Comparison of ENCODE assay signal across 8 cellular contexts in the genomic region with DNA sequence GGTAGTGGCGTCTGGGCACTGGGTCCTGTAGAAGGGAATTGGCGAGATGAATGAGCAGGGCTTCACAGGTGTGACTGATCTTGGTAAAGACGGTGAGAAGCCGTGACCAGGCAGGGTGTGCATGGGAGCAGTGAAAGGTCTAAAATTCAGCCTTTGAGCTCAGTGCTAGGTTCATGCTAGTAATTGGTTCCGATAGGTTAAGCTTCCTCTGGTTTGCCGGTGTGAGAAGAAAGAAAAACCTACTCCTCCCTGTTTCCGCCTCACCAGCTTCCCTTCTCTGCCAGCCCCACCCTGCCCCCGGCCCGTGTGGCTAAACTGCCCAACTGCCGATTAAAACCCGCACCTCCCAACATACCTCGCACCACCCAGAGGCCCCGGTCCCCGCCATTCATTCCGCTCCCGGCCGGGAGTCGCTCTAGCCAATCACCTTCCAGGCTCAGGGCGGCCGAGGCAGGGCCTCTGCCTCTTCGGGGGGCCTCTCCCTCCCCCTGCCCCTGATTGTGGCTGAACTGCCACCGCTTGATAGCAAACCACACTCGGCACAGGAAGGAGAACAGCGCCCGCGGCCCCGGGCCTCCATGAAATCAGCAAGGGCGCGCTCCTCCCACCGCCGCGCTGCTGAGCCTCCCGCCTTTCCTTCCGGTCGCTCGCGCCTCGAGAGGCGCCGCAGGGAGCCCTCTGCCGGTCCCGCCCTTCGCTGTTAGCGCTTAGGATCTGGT. TPM values are rescaled to one million over a fixed set of nuclear protein-coding genes. Genes with fewer than 3 reads are reported as not detected.
DNase-seq lines count a peak whose midpoint lies in the region; ATAC-seq, FAIRE-seq and TF ChIP-seq lines count a peak whose summit lies in the region.

No MANE protein-coding gene starts in this region.

- peak; percentile 86 for DNase-seq in GM12892 (ENCODE audit: insufficient read length)
- peak; percentile 86 for DNase-seq in NCI-H146 treated with DMSO at 0.1 percent for 48 hours (lab: John Stamatoyannopoulos, UW; ENCODE audit: unreplicated experiment)
- peak; percentile 79 to 93 (median 88) for DNase-seq in T-cell
- DNase-seq in amniotic epithelial cell (ENCODE audit: low read depth): peak; percentile 56
- peak; percentile 74 for DNase-seq in right atrium auricular region (ENCODE audit: low spot score)
- peak; percentile 85 to 89 for DNase-seq in psoas muscle
- DNase-seq in urothelium cell line (ENCODE audit: low spot score): peak; percentile 89

- H3K36me3 Mint-ChIP-seq in T-cell: no peaks in the 10 kb centered on the region

- peak; percentile 77 for TF ChIP-seq POLR2A in GM12892 (IDR thresholded peaks at IDR 0.05; ENCODE audit: low read depth, low read length)

- H3K27ac ChIP-seq in right atrium auricular region: peak overlapping the region; percentile 69 to 81
- H3K27ac ChIP-seq in psoas muscle: peak overlapping the region; percentile 69

- CTCF ChIA-PET in T-cell (lab: Charles Lee): interaction anchor here (0.7 to 1.4 kb wide), 9 partner anchors 9 to 64 kb away, joined by 3 to 19 read pairs (median 3); a partner anchor contains a TSS

- ATAC-seq in HG02870 (IDR thresholded peaks at IDR 0.05; ENCODE audit: unreplicated experiment) (peak; percentile 51), T-cell (replicated peaks in 1 of 4) (peak; percentile 86 to 89 (median 88)), psoas muscle (peak; percentile 92 to 99 (median 94))

- H3K9me3 ChIP-seq in right atrium auricular region: no peaks in the 10 kb centered on the region
- no peaks in the 10 kb centered on the region for H3K9me3 ChIP-seq in psoas muscle

- peak overlapping the region; percentile 95 to 98 for H3K27ac Mint-ChIP-seq in T-cell

- POLR2A ChIA-PET in T-cell (lab: Charles Lee): interaction anchor here (0.6 to 1.2 kb wide), 4 partner anchors 9 to 79 kb away, joined by 3 to 4 read pairs (median 3); no protein-coding TSS in a partner anchor

- no peaks in the 10 kb centered on the region for H3K27me3 Mint-ChIP-seq in T-cell

- H3K4me3 Mint-ChIP-seq in T-cell: peak overlapping the region; percentile 81 to 88 (median 86)

- peaks cover 56 to 64% (median 63%) of the 10 kb centered on the region in 3 donors for H3K4me1 Mint-ChIP-seq in T-cell

- TF ChIP-seq CTCF in right atrium auricular region (IDR thresholded peaks at IDR 0.05) (peak in 1 of 2 donors; percentile 69), psoas muscle (IDR thresholded peaks at IDR 0.05) (peak; percentile 41)

- peak; percentile 86 for FAIRE-seq in GM12892 (lab: Jason Lieb, UNC)
- no peak for FAIRE-seq in urothelium cell line (lab: Jason Lieb, UNC)

- H3K9me3 Mint-ChIP-seq in T-cell: no peaks in the 10 kb centered on the region

- peak overlapping the region; percentile 45 to 67 for H3K4me3 ChIP-seq in right atrium auricular region
- H3K4me3 ChIP-seq in psoas muscle: peak overlapping the region; percentile 77

- H3K4me1 ChIP-seq in right atrium auricular region (peaks cover 0 to 13% of the 10 kb centered on the region in 2 donors), psoas muscle (peaks cover 6% of the 10 kb centered on the region)

- H3K36me3 ChIP-seq in right atrium auricular region: no peaks in the 10 kb centered on the region
- no peaks in the 10 kb centered on the region for H3K36me3 ChIP-seq in psoas muscle (ENCODE audit: insufficient read depth in 1 of 2, low read depth in 1 of 2)

- intact Hi-C loops in psoas muscle (cut with DNase I): loop anchor here (2.0 to 10.0 kb wide), 2 partner anchors 95 to 97 kb away; no protein-coding TSS in a partner anchor

- 2 to 3% (median 2%) methylated on average over 35 to 44 of the region's 44 CpGs for WGBS in psoas muscle, 3 donors

- H3K27me3 ChIP-seq in right atrium auricular region (no peaks in the 10 kb centered on the region), psoas muscle (ENCODE audit: insufficient read depth in 3 of 3, low read length in 2 of 3) (peaks cover 0 to 10% (median 0%) of the 10 kb centered on the region in 3 donors)

RNA-seq across cellular contexts. Expression of a gene that starts 7.3 kb away (rescaled TPM):
- polyA plus RNA-seq in GM12892 (2012; ENCODE audit: missing spikeins): 11.6 TPM
- total RNA-seq in T-cell (10 to 100 TPM in 4 of 5 donors, 1 to 10 TPM in 1; 7.6 to 16.8 (median 15.6) TPM), right atrium auricular region (1 to 10 TPM; 2.4 to 4.8 TPM), psoas muscle (1 to 10 TPM; 1.9 to 3.0 (median 2.6) TPM)
- polyA plus RNA-seq in psoas muscle: 1 to 10 TPM in 1 of 3 donors, under 1 TPM in 2; 0.83 to 1.7 (median 0.83) TPM

Comparison
In these comparisons a context has a peak if more than half of its experiments do, and no peak if none do; other contexts are left out.
1. Peak in every context shown above with its lines: DNase-seq, ATAC-seq, H3K4me3 ChIP-seq and H3K27ac ChIP-seq.